In genomic region chr15:37096878-37097568, GRCh38 we compare ENCODE assay signal across 8 cellular contexts. TPM values are rescaled to one million over a fixed set of nuclear protein-coding genes. Genes with fewer than 3 reads are reported as not detected.
DNase-seq lines count a peak whose midpoint lies in the region.

No MANE protein-coding gene starts in this region.

- peak in 1 of 2 experiments; percentile 16 for DNase-seq in SJSA1 (ENCODE audit: low read depth in 1 of 2, low spot score in 2 of 2)
- DNase-seq in fibroblast of peridontal ligament (ENCODE audit: extremely low read depth) = peak; percentile 32
- DNase-seq in inferior parietal cortex (ENCODE audit: extremely low spot score) = no peak
- no peak for DNase-seq in NCI-H1105 treated with DMSO at 0.1 percent for 48 hours (lab: John Stamatoyannopoulos, UW)
- DNase-seq in NCI-H524 treated with DMSO at 0.1 percent for 48 hours (lab: John Stamatoyannopoulos, UW) = no peak
- DNase-seq in DMS153 treated with DMSO at 0.1 percent for 48 hours (lab: John Stamatoyannopoulos, UW; ENCODE audit: unreplicated experiment) = no peak

- H3K9ac ChIP-seq in ES-I3 (ENCODE audit: low read depth, low read length) (peak overlapping the region; percentile 63; the same call in 1 of the 2 replicates), rectal smooth muscle tissue (ENCODE audit: low read length) (peak overlapping the region; percentile 45)

- H3K4me1 ChIP-seq in ES-I3 (ENCODE audit: insufficient read depth, low read length) = peaks cover 23% of the 10 kb centered on the region
- peaks cover 12% of the 10 kb centered on the region for H3K4me1 ChIP-seq in SJSA1 (replicated peaks)
- peaks cover 6% of the 10 kb centered on the region for H3K4me1 ChIP-seq in rectal smooth muscle tissue (ENCODE audit: control insufficient read depth, insufficient read depth, low read length)

- H3K27ac ChIP-seq in SJSA1 = no peak overlapping the region
- H3K27ac ChIP-seq in rectal smooth muscle tissue (ENCODE audit: low read depth, low read length) = peak overlapping the region; percentile 97

- no peaks in the 10 kb centered on the region for H3K36me3 ChIP-seq in ES-I3 (ENCODE audit: insufficient read depth, low read length)
- peaks cover 6% of the 10 kb centered on the region; the same call in 1 of the 2 replicates for H3K36me3 ChIP-seq in SJSA1
- no peaks in the 10 kb centered on the region for H3K36me3 ChIP-seq in rectal smooth muscle tissue (ENCODE audit: control insufficient read depth, insufficient read depth, low read length)

- H3K27me3 ChIP-seq in SJSA1 (replicated peaks) (no peaks in the 10 kb centered on the region), rectal smooth muscle tissue (ENCODE audit: control insufficient read depth, insufficient read depth, low read length) (peaks cover 4% of the 10 kb centered on the region)

- H3K9me3 ChIP-seq in ES-I3 (ENCODE audit: control insufficient read depth, insufficient read depth, low read length) (no peaks in the 10 kb centered on the region), SJSA1 (replicated peaks) (no peaks in the 10 kb centered on the region)

- peak overlapping the region; percentile 81 for H3K4me3 ChIP-seq in SJSA1
- H3K4me3 ChIP-seq in rectal smooth muscle tissue (ENCODE audit: low read length) = peak overlapping the region; percentile 92

RNA-seq across cellular contexts. Expression of gene MEIS2, which starts 3.3 kb away (rescaled TPM):
- 3.0 and 4.2 TPM in 2 replicates for total RNA-seq in SJSA1 (2014; rRNA removed; shearing (Covaris generic))
